ENCODE assay signal across 1 cellular context in the genomic region with DNA sequence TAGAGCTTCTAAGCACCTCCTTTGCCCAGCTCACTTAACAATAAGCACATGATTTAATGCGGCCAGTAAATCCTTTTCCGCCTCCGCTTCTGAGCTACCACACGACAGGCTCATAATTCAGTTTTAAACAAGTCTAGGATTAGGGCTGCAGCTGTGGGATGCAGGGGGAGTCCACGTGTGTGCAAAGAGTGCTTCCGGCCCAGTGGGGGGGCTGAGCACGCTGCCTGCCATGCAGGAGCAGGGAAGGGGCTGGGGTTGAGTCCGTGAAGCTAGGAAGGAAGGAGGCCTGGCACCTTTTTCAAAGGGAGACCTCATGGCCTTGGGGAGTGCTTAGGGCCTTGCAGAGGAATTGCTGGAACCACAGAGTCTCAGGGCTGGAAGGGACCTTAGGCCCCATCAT.
TF ChIP-seq lines count a peak whose summit lies in the region.

No MANE protein-coding gene starts in this region.

TF ChIP-seq in GM23338, 12 proteins besides CTCF, POLR2A, EP300 and RAD21 (continued from another document):
- TF ChIP-seq, protein P1, sequence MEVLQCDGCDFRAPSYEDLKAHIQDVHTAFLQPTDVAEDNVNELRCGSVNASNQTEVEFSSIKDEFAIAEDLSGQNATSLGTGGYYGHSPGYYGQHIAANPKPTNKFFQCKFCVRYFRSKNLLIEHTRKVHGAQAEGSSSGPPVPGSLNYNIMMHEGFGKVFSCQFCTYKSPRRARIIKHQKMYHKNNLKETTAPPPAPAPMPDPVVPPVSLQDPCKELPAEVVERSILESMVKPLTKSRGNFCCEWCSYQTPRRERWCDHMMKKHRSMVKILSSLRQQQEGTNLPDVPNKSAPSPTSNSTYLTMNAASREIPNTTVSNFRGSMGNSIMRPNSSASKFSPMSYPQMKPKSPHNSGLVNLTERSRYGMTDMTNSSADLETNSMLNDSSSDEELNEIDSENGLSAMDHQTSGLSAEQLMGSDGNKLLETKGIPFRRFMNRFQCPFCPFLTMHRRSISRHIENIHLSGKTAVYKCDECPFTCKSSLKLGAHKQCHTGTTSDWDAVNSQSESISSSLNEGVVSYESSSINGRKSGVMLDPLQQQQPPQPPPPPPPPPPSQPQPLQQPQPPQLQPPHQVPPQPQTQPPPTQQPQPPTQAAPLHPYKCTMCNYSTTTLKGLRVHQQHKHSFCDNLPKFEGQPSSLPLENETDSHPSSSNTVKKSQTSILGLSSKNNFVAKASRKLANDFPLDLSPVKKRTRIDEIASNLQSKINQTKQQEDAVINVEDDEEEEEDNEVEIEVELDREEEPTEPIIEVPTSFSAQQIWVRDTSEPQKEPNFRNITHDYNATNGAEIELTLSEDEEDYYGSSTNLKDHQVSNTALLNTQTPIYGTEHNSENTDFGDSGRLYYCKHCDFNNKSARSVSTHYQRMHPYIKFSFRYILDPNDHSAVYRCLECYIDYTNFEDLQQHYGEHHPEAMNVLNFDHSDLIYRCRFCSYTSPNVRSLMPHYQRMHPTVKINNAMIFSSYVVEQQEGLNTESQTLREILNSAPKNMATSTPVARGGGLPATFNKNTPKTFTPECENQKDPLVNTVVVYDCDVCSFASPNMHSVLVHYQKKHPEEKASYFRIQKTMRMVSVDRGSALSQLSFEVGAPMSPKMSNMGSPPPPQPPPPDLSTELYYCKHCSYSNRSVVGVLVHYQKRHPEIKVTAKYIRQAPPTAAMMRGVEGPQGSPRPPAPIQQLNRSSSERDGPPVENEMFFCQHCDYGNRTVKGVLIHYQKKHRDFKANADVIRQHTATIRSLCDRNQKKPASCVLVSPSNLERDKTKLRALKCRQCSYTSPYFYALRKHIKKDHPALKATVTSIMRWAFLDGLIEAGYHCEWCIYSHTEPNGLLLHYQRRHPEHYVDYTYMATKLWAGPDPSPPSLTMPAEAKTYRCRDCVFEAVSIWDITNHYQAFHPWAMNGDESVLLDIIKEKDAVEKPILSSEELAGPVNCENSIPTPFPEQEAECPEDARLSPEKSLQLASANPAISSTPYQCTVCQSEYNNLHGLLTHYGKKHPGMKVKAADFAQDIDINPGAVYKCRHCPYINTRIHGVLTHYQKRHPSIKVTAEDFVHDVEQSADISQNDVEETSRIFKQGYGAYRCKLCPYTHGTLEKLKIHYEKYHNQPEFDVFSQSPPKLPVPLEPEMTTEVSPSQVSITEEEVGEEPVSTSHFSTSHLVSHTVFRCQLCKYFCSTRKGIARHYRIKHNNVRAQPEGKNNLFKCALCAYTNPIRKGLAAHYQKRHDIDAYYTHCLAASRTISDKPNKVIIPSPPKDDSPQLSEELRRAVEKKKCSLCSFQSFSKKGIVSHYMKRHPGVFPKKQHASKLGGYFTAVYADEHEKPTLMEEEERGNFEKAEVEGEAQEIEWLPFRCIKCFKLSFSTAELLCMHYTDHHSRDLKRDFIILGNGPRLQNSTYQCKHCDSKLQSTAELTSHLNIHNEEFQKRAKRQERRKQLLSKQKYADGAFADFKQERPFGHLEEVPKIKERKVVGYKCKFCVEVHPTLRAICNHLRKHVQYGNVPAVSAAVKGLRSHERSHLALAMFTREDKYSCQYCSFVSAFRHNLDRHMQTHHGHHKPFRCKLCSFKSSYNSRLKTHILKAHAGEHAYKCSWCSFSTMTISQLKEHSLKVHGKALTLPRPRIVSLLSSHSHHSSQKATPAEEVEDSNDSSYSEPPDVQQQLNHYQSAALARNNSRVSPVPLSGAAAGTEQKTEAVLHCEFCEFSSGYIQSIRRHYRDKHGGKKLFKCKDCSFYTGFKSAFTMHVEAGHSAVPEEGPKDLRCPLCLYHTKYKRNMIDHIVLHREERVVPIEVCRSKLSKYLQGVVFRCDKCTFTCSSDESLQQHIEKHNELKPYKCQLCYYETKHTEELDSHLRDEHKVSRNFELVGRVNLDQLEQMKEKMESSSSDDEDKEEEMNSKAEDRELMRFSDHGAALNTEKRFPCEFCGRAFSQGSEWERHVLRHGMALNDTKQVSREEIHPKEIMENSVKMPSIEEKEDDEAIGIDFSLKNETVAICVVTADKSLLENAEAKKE (CRISPR knock-in tag; IDR thresholded peaks at IDR 0.05): no peak
- TF ChIP-seq EZH2phosphoT487 (IDR thresholded peaks at IDR 0.05; ENCODE audit: unreplicated experiment) (no peak), STAT1 (IDR thresholded peaks at IDR 0.05; ENCODE audit: unreplicated experiment) (no peak), POLR2AphosphoS5 (IDR thresholded peaks at IDR 0.05; ENCODE audit: low read depth) (no peak), JUNB (IDR thresholded peaks at IDR 0.05; ENCODE audit: unreplicated experiment) (no peak), CREB1 (CRISPR knock-in tag; IDR thresholded peaks at IDR 0.05; ENCODE audit: low read depth) (no peak), EZH2 (IDR thresholded peaks at IDR 0.05; ENCODE audit: low read depth, unreplicated experiment) (no peak), NANOG (IDR thresholded peaks at IDR 0.05; ENCODE audit: borderline replicate concordance) (no peak), REST (IDR thresholded peaks at IDR 0.05; ENCODE audit: unreplicated experiment) (no peak), ZNF114 (CRISPR knock-in tag; IDR thresholded peaks at IDR 0.05) (no peak)
